Comparison of ENCODE assay signal across 8 cellular contexts in the genomic region with DNA sequence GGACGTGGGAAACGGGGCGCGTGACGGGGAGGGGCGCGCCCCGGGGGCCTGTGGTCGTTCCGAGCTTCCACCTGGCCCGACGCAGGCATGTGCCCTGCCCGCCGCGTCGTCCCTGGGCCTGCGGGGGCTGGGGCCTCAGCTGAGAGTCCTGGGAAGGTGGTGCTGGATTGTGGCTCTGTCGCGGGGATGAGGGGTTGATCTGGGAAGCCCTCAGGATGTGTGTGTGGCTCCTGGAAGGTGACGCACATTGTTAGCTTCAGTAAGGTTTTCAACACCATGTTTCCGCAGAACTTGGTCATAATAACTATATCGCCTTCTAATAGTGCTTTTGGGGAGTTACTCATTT.
A peak's percentile ranks its signal among the peaks of the same experiment; 100 is the strongest.
DNase-seq lines count a peak whose midpoint lies in the region; ATAC-seq and TF ChIP-seq lines count a peak whose summit lies in the region.

No MANE protein-coding gene starts in this region.

- intact Hi-C loops in activated CD4-positive, alpha-beta T cell treated with anti-CD3 and anti-CD28 coated beads, Interleukin-2, amount 10 ng/mL, durations not matched to agents 24 days and 14 days (cut with micrococcal nuclease) = no loop called here
- intact Hi-C loops in heart left ventricle (cut with DNase I) = no loop called here

- WGBS in heart left ventricle, 4 donors = 25 to 71% (median 38%) methylated on average over 5 to 22 of the region's 22 CpGs

- H3K27me3 Mint-ChIP-seq in activated CD4-positive, alpha-beta T cell treated with anti-CD3 and anti-CD28 coated beads, Interleukin-2, amount 10 ng/mL, durations not matched to agents 24 days and 14 days = no peaks in the 10 kb centered on the region
- no peaks in the 10 kb centered on the region for H3K27me3 Mint-ChIP-seq in activated T-helper 17 cell treated with anti-CD3 and anti-CD28 coated beads, Interleukin-2, amount 50 U/mL, for 72 hours

- peak overlapping the region; percentile 75 for H3K27ac Mint-ChIP-seq in activated CD4-positive, alpha-beta T cell treated with anti-CD3 and anti-CD28 coated beads, Interleukin-2, amount 10 ng/mL, durations not matched to agents 24 days and 14 days
- peak overlapping the region; percentile 91 for H3K27ac Mint-ChIP-seq in activated T-helper 17 cell treated with anti-CD3 and anti-CD28 coated beads, Interleukin-2, amount 50 U/mL, for 72 hours

- H3K4me1 ChIP-seq in heart left ventricle = peaks cover 0 to 14% (median 5%) of the 10 kb centered on the region in 12 donors
- H3K4me1 ChIP-seq in skeletal muscle tissue (ENCODE audit: control insufficient read depth in 3 of 3, insufficient read depth in 3 of 3, low read length in 3 of 3) = peaks cover 0 to 8% (median 3%) of the 10 kb centered on the region in 3 donors

- H3K4me1 Mint-ChIP-seq in activated CD4-positive, alpha-beta T cell treated with anti-CD3 and anti-CD28 coated beads, Interleukin-2, amount 10 ng/mL, durations not matched to agents 24 days and 14 days = no peaks in the 10 kb centered on the region
- peaks cover 4% of the 10 kb centered on the region for H3K4me1 Mint-ChIP-seq in activated T-helper 17 cell treated with anti-CD3 and anti-CD28 coated beads, Interleukin-2, amount 50 U/mL, for 72 hours

- peaks cover 3% of the 10 kb centered on the region for H3K36me3 Mint-ChIP-seq in activated CD4-positive, alpha-beta T cell treated with anti-CD3 and anti-CD28 coated beads, Interleukin-2, amount 10 ng/mL, durations not matched to agents 24 days and 14 days (ENCODE audit: low read depth)
- H3K36me3 Mint-ChIP-seq in activated T-helper 17 cell treated with anti-CD3 and anti-CD28 coated beads, Interleukin-2, amount 50 U/mL, for 72 hours (ENCODE audit: low read depth) = peaks cover 40% of the 10 kb centered on the region

- H3K9me3 Mint-ChIP-seq in activated CD4-positive, alpha-beta T cell treated with anti-CD3 and anti-CD28 coated beads, Interleukin-2, amount 10 ng/mL, durations not matched to agents 24 days and 14 days = no peaks in the 10 kb centered on the region
- no peaks in the 10 kb centered on the region for H3K9me3 Mint-ChIP-seq in activated T-helper 17 cell treated with anti-CD3 and anti-CD28 coated beads, Interleukin-2, amount 50 U/mL, for 72 hours

- H3K27ac ChIP-seq in heart left ventricle (peak overlapping the region; percentile 67 to 94 (median 83)), skeletal muscle tissue (ENCODE audit: low read depth, low read length) (peak overlapping the region; percentile 89)

- no peaks in the 10 kb centered on the region for H3K9me3 ChIP-seq in heart left ventricle
- H3K9me3 ChIP-seq in skeletal muscle tissue (ENCODE audit: control insufficient read depth in 3 of 3, low read length in 3 of 3) = no peaks in the 10 kb centered on the region

- TF ChIP-seq CTCF in heart left ventricle (IDR thresholded peaks at IDR 0.05) = no peak

- H3K9ac ChIP-seq in skeletal muscle tissue (ENCODE audit: low read depth in 1 of 3, low read length in 3 of 3) = peak overlapping the region; percentile 65 to 87 (median 72)

- ATAC-seq in HG03103 (IDR thresholded peaks at IDR 0.05; ENCODE audit: low read depth, unreplicated experiment) (peak; percentile 6), heart left ventricle (peak in 3 of 4 donors; percentile 1 to 28 (median 24)), GM18873 (IDR thresholded peaks at IDR 0.05; ENCODE audit: low FRiP score, unreplicated experiment) (no peak)
- ATAC-seq in activated T-helper 17 cell treated with anti-CD3 and anti-CD28 coated beads, Interleukin-2, amount 50 U/mL, for 72 hours (replicated peaks) = peak; percentile 2

- H3K27me3 ChIP-seq in heart left ventricle = no peaks in the 10 kb centered on the region
- H3K27me3 ChIP-seq in skeletal muscle tissue (ENCODE audit: control insufficient read depth in 3 of 3, insufficient read depth in 3 of 3, low read length in 3 of 3) = no peaks in the 10 kb centered on the region

- DNase-seq in activated CD4-positive, alpha-beta T cell treated with anti-CD3 and anti-CD28 coated beads, Interleukin-2, amount 10 ng/mL, durations not matched to agents 24 days and 14 days = no peak
- DNase-seq in activated CD4-positive, alpha-beta T cell treated with anti-CD3 and anti-CD28 coated beads for 4 hours = no peak
- peak in 1 of 5 donors; percentile 24 for DNase-seq in heart left ventricle
- DNase-seq in middle frontal gyrus (ENCODE audit: extremely low spot score, low spot score) = no peak

- TF ChIP-seq POLR2A in heart left ventricle (IDR thresholded peaks at IDR 0.05) = no peak

- H3K4me3 ChIP-seq in heart left ventricle = peak overlapping the region; percentile 62 to 97 (median 83)
- H3K4me3 ChIP-seq in skeletal muscle tissue (ENCODE audit: low read length in 3 of 3) = peak overlapping the region; percentile 80 to 86 (median 80)

- H3K36me3 ChIP-seq in heart left ventricle (peaks cover 0 to 35% (median 18%) of the 10 kb centered on the region in 9 donors), skeletal muscle tissue (ENCODE audit: control insufficient read depth in 3 of 3, insufficient read depth in 3 of 3, low read length in 3 of 3) (peaks cover 0 to 13% (median 11%) of the 10 kb centered on the region in 3 donors)

- H3K4me3 Mint-ChIP-seq in activated CD4-positive, alpha-beta T cell treated with anti-CD3 and anti-CD28 coated beads, Interleukin-2, amount 10 ng/mL, durations not matched to agents 24 days and 14 days = peak overlapping the region; percentile 73
- H3K4me3 Mint-ChIP-seq in activated T-helper 17 cell treated with anti-CD3 and anti-CD28 coated beads, Interleukin-2, amount 50 U/mL, for 72 hours = peak overlapping the region; percentile 90
